Comparison of ENCODE assay signal across 15 cellular contexts in genomic region chr7:129925416-129926002, GRCh38. TPM values are rescaled to one million over a fixed set of nuclear protein-coding genes. Genes with fewer than 3 reads are reported as not detected.
DNase-seq lines count a peak whose midpoint lies in the region; ATAC-seq, FAIRE-seq and TF ChIP-seq lines count a peak whose summit lies in the region.
"Had no signal": no experiment of that assay in that cellular context is flagged by ENCODE, and none has a peak within 500 bp of the region (broad histone marks: within the 10 kb centered on the region; RNA-seq: fewer than 3 reads in every experiment).

No MANE protein-coding gene starts in this region.

- TF ChIP-seq POLR2A in K562 (conservative IDR thresholded peaks at IDR 0.05): no peak

- H3K79me2 ChIP-seq in K562 (ENCODE audit: control insufficient read depth, insufficient read depth, low read length): no peaks in the 10 kb centered on the region

- DNase-seq in Ammon's horn (ENCODE audit: low spot score) (peak; percentile 63), K562 (ENCODE audit: extremely low read depth in 1 of 4, low spot score in 3 of 4) (no peak), left ventricle myocardium inferior (no peak), psoas muscle (no peak), NCI-H2196 treated with DMSO at 0.1 percent for 48 hours (lab: John Stamatoyannopoulos, UW; ENCODE audit: unreplicated experiment) (no peak), HUDEP-2 (lab: John Stamatoyannopoulos, UW; ENCODE audit: unreplicated experiment in 76 of 76) (no peak)
- DNase-seq in effector memory CD4-positive, alpha-beta T cell: no peak
- DNase-seq: activated CD4-positive, alpha-beta T cell treated with anti-CD3 and anti-CD28 coated beads for 1 hour; dermis blood vessel endothelial cell; Kasumi-1; NCI-H510A; stimulated activated naive CD4-positive, alpha-beta T cell treated with Interleukin-2 at 50 U/mL for 16 hours had no signal

- no peak overlapping the region for H2AFZ ChIP-seq in K562 (ENCODE audit: low read depth, low read length)
- H2AFZ ChIP-seq: GM23338 had no signal

- H3K4me1 ChIP-seq in K562 (replicated peaks in 1 of 2; ENCODE audit: control insufficient read depth in 2 of 2, insufficient read depth in 2 of 2, low read length in 2 of 2) (peaks cover 0 to 3% of the 10 kb centered on the region in 2 experiments; a peak in 1 of 5 replicates), left ventricle myocardium inferior (peaks cover 68% of the 10 kb centered on the region), psoas muscle (peaks cover 41% of the 10 kb centered on the region)
- peaks cover 5% of the 10 kb centered on the region for H3K4me1 ChIP-seq in effector memory CD4-positive, alpha-beta T cell (ENCODE audit: control insufficient read depth, insufficient read depth, low read length, poor library complexity, severe bottlenecking)
- H3K4me1 ChIP-seq: SJSA1 had no signal

- no peaks in the 10 kb centered on the region for H3K27me3 ChIP-seq in K562 (ENCODE audit: control insufficient read depth in 2 of 2, insufficient read depth in 2 of 2, low read length in 2 of 2)
- no peaks in the 10 kb centered on the region for H3K27me3 ChIP-seq in left ventricle myocardium inferior (ENCODE audit: low read depth)
- no peaks in the 10 kb centered on the region for H3K27me3 ChIP-seq in psoas muscle (ENCODE audit: insufficient read depth in 3 of 3, low read length in 2 of 3)
- no peaks in the 10 kb centered on the region for H3K27me3 ChIP-seq in effector memory CD4-positive, alpha-beta T cell (replicated peaks; ENCODE audit: control insufficient read depth, insufficient read depth, low read length, poor library complexity, severe bottlenecking)
- H3K27me3 ChIP-seq: SJSA1 had no signal

- no TSS peak for BruUV-seq in K562 (replicated peaks; lab: Mats Ljungman, UMichigan)

- no peak overlapping the region for H3K27ac ChIP-seq in K562 (ENCODE audit: extremely low read depth, low read depth, low read length)
- H3K27ac ChIP-seq in left ventricle myocardium inferior (replicated peaks): peak overlapping the region; percentile 58
- H3K27ac ChIP-seq in psoas muscle: peak overlapping the region; percentile 64
- H3K27ac ChIP-seq in effector memory CD4-positive, alpha-beta T cell (ENCODE audit: insufficient read depth, low read length, poor library complexity, severe bottlenecking): no peak overlapping the region
- H3K27ac ChIP-seq: SJSA1 had no signal

- WGBS in K562 (ENCODE audit: insufficient coverage, low coverage, missing lambda C conversion rate): 52% methylated on average over 8 of the region's 8 CpGs
- WGBS in psoas muscle, 3 donors: 58 to 79% (median 63%) methylated on average over 8 of the region's 8 CpGs

- H3K4me3 ChIP-seq in K562: no peak overlapping the region
- H3K4me3 ChIP-seq in left ventricle myocardium inferior: no peak overlapping the region
- H3K4me3 ChIP-seq in psoas muscle: no peak overlapping the region
- H3K4me3 ChIP-seq in effector memory CD4-positive, alpha-beta T cell (ENCODE audit: insufficient read depth, low read depth, low read length, poor library complexity, severe bottlenecking): no peak overlapping the region
- H3K4me3 ChIP-seq: GM23338, SJSA1 had no signal

- H3K36me3 ChIP-seq in K562 (ENCODE audit: control insufficient read depth, insufficient read depth, low read length) (no peaks in the 10 kb centered on the region), left ventricle myocardium inferior (peaks cover 4% of the 10 kb centered on the region), psoas muscle (ENCODE audit: insufficient read depth in 1 of 2, low read depth in 1 of 2) (peaks cover 0 to 12% of the 10 kb centered on the region in 2 donors)
- H3K36me3 ChIP-seq in effector memory CD4-positive, alpha-beta T cell (ENCODE audit: control insufficient read depth, insufficient read depth, low read length): no peaks in the 10 kb centered on the region

- FAIRE-seq in K562 (lab: Jason Lieb, UNC): no peak

- TF ChIP-seq RAD21 in K562 (CRISPR knock-in tag; conservative IDR thresholded peaks at IDR 0.05 in 1 of 2, IDR thresholded peaks at IDR 0.05 in 1 of 2): no peak

- peak; percentile 64 for ATAC-seq in K562
- peak; percentile 46 to 60 (median 58) for ATAC-seq in psoas muscle
- no peak for ATAC-seq in HG03095 (IDR thresholded peaks at IDR 0.05; ENCODE audit: unreplicated experiment)
- ATAC-seq: GM23338 had no signal

- no peak overlapping the region for H3K4me2 ChIP-seq in K562 (ENCODE audit: insufficient read depth, low read length)
- H3K4me2 ChIP-seq: GM23338 had no signal

- peaks cover 6% of the 10 kb centered on the region for H4K20me1 ChIP-seq in K562 (replicated peaks; ENCODE audit: control insufficient read depth, insufficient read depth, low read length)

- POLR2A ChIA-PET in K562 (lab: Yijun Ruan, JAX): interaction anchor here (0.7 to 1.0 kb wide), 2 partner anchors 11 to 48 kb away, joined by 3 to 4 read pairs; no protein-coding TSS in a partner anchor

- CTCF ChIA-PET in K562 (lab: Yijun Ruan, JAX; ENCODE audit: low intra/inter-chr PET ratio): no interaction called here

- in situ Hi-C loops in K562 (cut with MboI): no loop called here

- no peak for TF ChIP-seq EP300 in K562 (IDR thresholded peaks at IDR 0.05; ENCODE audit: low read length)

- TF ChIP-seq CTCF in K562 (IDR thresholded peaks at IDR 0.05 in 2 of 3, conservative IDR thresholded peaks at IDR 0.05 in 1 of 3; ENCODE audit: insufficient read depth in 2 of 3, low read depth in 1 of 3, low read length in 3 of 3) (no peak), left ventricle myocardium inferior (IDR thresholded peaks at IDR 0.05; ENCODE audit: borderline replicate concordance) (no peak), psoas muscle (IDR thresholded peaks at IDR 0.05) (no peak)

- no peaks in the 10 kb centered on the region for H3K9me1 ChIP-seq in K562 (ENCODE audit: control insufficient read depth, insufficient read depth, low read length)

- H3K9me3 ChIP-seq in K562 (replicated peaks; ENCODE audit: control insufficient read depth, insufficient read depth, low read depth, low read length) (no peaks in the 10 kb centered on the region), left ventricle myocardium inferior (replicated peaks) (no peaks in the 10 kb centered on the region), psoas muscle (no peaks in the 10 kb centered on the region)
- H3K9me3 ChIP-seq in effector memory CD4-positive, alpha-beta T cell (ENCODE audit: control insufficient read depth, low read length): no peaks in the 10 kb centered on the region
- H3K9me3 ChIP-seq: SJSA1 had no signal

- intact Hi-C loops in K562 (cut with micrococcal nuclease) (no loop called here), left ventricle myocardium inferior (cut with micrococcal nuclease) (no loop called here), psoas muscle (cut with DNase I) (loop anchor here in 1 of 2 donors (10.0 kb wide), 1 partner anchor 51 kb away; no protein-coding TSS in a partner anchor)

- H3K9ac ChIP-seq in K562 (ENCODE audit: insufficient read depth in 1 of 2, low read depth in 2 of 2, low read length in 2 of 2): no peak overlapping the region

TF ChIP-seq in K562, 482 proteins besides CTCF, POLR2A, EP300 and RAD21 (continues in another document):
- no peak for TF ChIP-seq ATF1 (CRISPR knock-in tag; IDR thresholded peaks at IDR 0.05)
- TF ChIP-seq ATF1 (tag; IDR thresholded peaks at IDR 0.05): 0 out of 2 replicates have a peak, but pooled peaks have one; percentile 12
- 0 out of 2 replicates have a peak, but pooled peaks have one; percentile 44 for TF ChIP-seq FOXP1 (CRISPR knock-in tag; IDR thresholded peaks at IDR 0.05)
- no peak for TF ChIP-seq PHF20 (IDR thresholded peaks at IDR 0.05; ENCODE audit: partially characterized antibody)
- no peak for TF ChIP-seq ID3 (CRISPR knock-in tag; IDR thresholded peaks at IDR 0.05)
- TF ChIP-seq ID3 (tag; IDR thresholded peaks at IDR 0.05): no peak
- TF ChIP-seq C11orf30 (IDR thresholded peaks at IDR 0.05; ENCODE audit: low read depth): peak; percentile 26; the same call in 1 of the 2 replicates
- no peak for TF ChIP-seq ZNF311 (CRISPR knock-in tag; IDR thresholded peaks at IDR 0.05)
- TF ChIP-seq CEBPG (CRISPR knock-in tag; IDR thresholded peaks at IDR 0.05): 0 out of 2 replicates have a peak, but pooled peaks have one; percentile 20
- no peak for TF ChIP-seq CEBPG (tag; conservative IDR thresholded peaks at IDR 0.05 in 1 of 2, IDR thresholded peaks at IDR 0.05 in 1 of 2)
- TF ChIP-seq FOXA3 (CRISPR knock-in tag; conservative IDR thresholded peaks at IDR 0.05 in 1 of 2, IDR thresholded peaks at IDR 0.05 in 1 of 2): 0 out of 4 replicates have a peak, but pooled peaks of 1 of the 2 experiments have one; percentile 23
- TF ChIP-seq MTA3 (IDR thresholded peaks at IDR 0.05; ENCODE audit: borderline replicate concordance): no peak

RNA-seq across cellular contexts. Expression of gene UBE2H, which starts 27.3 kb away (rescaled TPM):
- 23.3 and 70.3 TPM in 2 replicates for total RNA-seq in K562 (2011; cell fraction: chromatin; rRNA removed; ENCODE audit: low replicate concordance)
- 13.7 and 16.4 TPM in 2 replicates for total RNA-seq in K562 (2011; cell fraction: nucleolus; rRNA removed)
- total RNA-seq in K562 (2011; cell fraction: nucleoplasm; rRNA removed): 40.1 and 56.7 TPM in 2 replicates
- total RNA-seq in K562 (2014; rRNA removed) (11.2 and 13.1 TPM in 2 replicates), K562 (2014; rRNA removed; fragmentation: Illumina TruSeq; extraction: Trizol) (15.6 and 16.5 TPM in 2 replicates), K562 (2015; rRNA removed; fragmentation: Illumina TruSeq; extraction: Trizol) (10.3 and 13.3 TPM in 2 replicates), K562 (2021) (16.0 and 17.4 TPM in 2 replicates), left ventricle myocardium inferior (112 TPM), psoas muscle (100 to 1,000 TPM in 1 of 4 donors, 10 to 100 TPM in 3; 75.9 to 111 (median 77.4) TPM)
- polyA plus RNA-seq in K562 (2011; rRNA removed) (29.9 and 33.0 TPM in 2 replicates), K562 (2014; fragmentation: Illumina TruSeq; extraction: Trizol) (16.1 and 28.2 TPM in 2 replicates), K562 (2014; fragmentation: Nextera tagmentation; extraction: Ambion mirVana) (1 to 10 TPM; 6.3 to 6.9 TPM), K562 (2014; rRNA removed) (12.3 and 13.3 TPM in 2 replicates), psoas muscle (100 to 1,000 TPM in 1 of 3 donors, 10 to 100 TPM in 2; 17.3 to 115 (median 50.5) TPM)
- 6.9 and 18.2 TPM in 2 replicates for polyA plus RNA-seq in K562 (2011; cell fraction: cytosol; rRNA removed)
- polyA plus RNA-seq in K562 (2011; cell fraction: nucleus; rRNA removed): 16.9 and 27.8 TPM in 2 replicates
- 17.7 and 29.7 TPM in 2 replicates for polyA plus RNA-seq in K562 (2012)
- polyA minus RNA-seq in K562 (2011; rRNA and poly(A)+ RNA removed): 20.2 and 30.7 TPM in 2 replicates
- polyA minus RNA-seq in K562 (2011; cell fraction: cytosol; rRNA and poly(A)+ RNA removed): 13.4 and 13.8 TPM in 2 replicates
- 7.0 and 16.1 TPM in 2 replicates for polyA minus RNA-seq in K562 (2011; cell fraction: nucleus; rRNA and poly(A)+ RNA removed)

Comparison
In these comparisons a context has a peak if more than half of its experiments do, and no peak if none do; other contexts are left out.
1. H3K27ac ChIP-seq: peak in left ventricle myocardium inferior (single experiment) and psoas muscle (single experiment); none in K562 (single experiment) and effector memory CD4-positive, alpha-beta T cell (single experiment).